19 cellular contexts compared by ENCODE assay signal in the genomic region with DNA sequence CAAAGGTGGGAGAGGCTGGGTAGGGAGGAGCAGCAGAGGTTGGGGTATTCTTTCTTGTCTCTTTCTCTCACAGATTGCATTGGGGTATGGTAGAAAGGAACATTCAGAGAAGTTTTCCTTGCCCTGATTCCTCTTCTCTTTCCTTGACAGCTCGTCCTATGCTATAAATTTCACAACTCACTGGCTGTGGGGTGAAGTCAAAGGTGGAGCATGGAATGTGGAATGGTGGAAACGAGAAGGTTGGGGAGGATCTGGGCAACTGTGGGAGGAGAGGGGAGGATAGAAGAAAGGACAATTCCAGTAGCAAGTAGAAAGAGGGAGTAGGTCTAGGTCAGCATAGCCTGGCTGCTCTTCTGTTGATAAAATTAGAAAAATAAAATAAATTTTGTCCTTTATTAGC. TPM values are rescaled to one million over a fixed set of nuclear protein-coding genes. Genes with fewer than 3 reads are reported as not detected.
DNase-seq lines count a peak whose midpoint lies in the region; ATAC-seq, FAIRE-seq and TF ChIP-seq lines count a peak whose summit lies in the region.
"Had no signal": no experiment of that assay in that cellular context is flagged by ENCODE, and none has a peak within 500 bp of the region (broad histone marks: within the 10 kb centered on the region; RNA-seq: fewer than 3 reads in every experiment).

No MANE protein-coding gene starts in this region.

- TF ChIP-seq POLR2A in GM12892 (IDR thresholded peaks at IDR 0.05; ENCODE audit: low read depth, low read length), result no peak
- no peak for TF ChIP-seq POLR2A in spleen (IDR thresholded peaks at IDR 0.05)

- no peaks in the 10 kb centered on the region for H3K9me3 Mint-ChIP-seq in neural progenitor cell
- no peaks in the 10 kb centered on the region for H3K9me3 Mint-ChIP-seq in activated T-helper 1 cell treated with anti-CD3 and anti-CD28 coated beads, Interleukin-12 subunit alpha, Interleukin-12 subunit beta, Interleukin-2, Interleukin-4 antibody, amounts not matched to agents 30 ng/mL and 10 ng/mL and 1 ng/mL, durations not matched to agents 14 hours and 24 hours and 36 hours
- H3K9me3 Mint-ChIP-seq: CD8-positive, alpha-beta T cell had no signal

- DNase-seq in GM12892 (ENCODE audit: insufficient read length) (no peak), kidney glomerular epithelial cell (lab: John Stamatoyannopoulos, UW) (peak; percentile 85), neural progenitor cell (ENCODE audit: low spot score) (no peak), spleen (no peak)
- DNase-seq in activated T-helper 1 cell treated with anti-CD3 and anti-CD28 coated beads, Interleukin-12 subunit alpha, Interleukin-12 subunit beta, Interleukin-2, Interleukin-4 antibody, amounts not matched to agents 30 ng/mL and 10 ng/mL and 1 ng/mL, durations not matched to agents 14 hours and 24 hours and 36 hours (ENCODE audit: low spot score), result no peak
- DNase-seq: CD8-positive, alpha-beta T cell; COR-L47; DMS153; DMS79 treated with DMSO at 0.1 percent for 48 hours; GM23248; H7 had no signal

- TF ChIP-seq CTCF in neural progenitor cell (IDR thresholded peaks at IDR 0.05), result no peak
- no peak for TF ChIP-seq CTCF in spleen (IDR thresholded peaks at IDR 0.05 in 8 of 11, conservative IDR thresholded peaks at IDR 0.05 in 3 of 11)

- no peaks in the 10 kb centered on the region for H4K20me1 ChIP-seq in neural progenitor cell (ENCODE audit: low read depth)

- no peaks in the 10 kb centered on the region for H3K79me2 ChIP-seq in neural progenitor cell (ENCODE audit: low read depth)

- no peak for ATAC-seq in GM19467 (IDR thresholded peaks at IDR 0.05; ENCODE audit: unreplicated experiment)
- ATAC-seq in HG02610 (IDR thresholded peaks at IDR 0.05; ENCODE audit: unreplicated experiment), result no peak
- ATAC-seq: CD8-positive, alpha-beta T cell had no signal

- peak overlapping the region; percentile 73 for H2AFZ ChIP-seq in neural progenitor cell (replicated peaks)
- H2AFZ ChIP-seq: GM23248 had no signal

- H3K36me3 ChIP-seq in neural progenitor cell (no peaks in the 10 kb centered on the region), spleen (no peaks in the 10 kb centered on the region)

- H3K4me2 ChIP-seq in neural progenitor cell, result no peak overlapping the region

- FAIRE-seq in GM12892 (lab: Jason Lieb, UNC), result peak; percentile 30
- FAIRE-seq: GM12891, GM19239, HTR-8/SVneo had no signal

- peaks cover 15% of the 10 kb centered on the region for H3K4me1 Mint-ChIP-seq in neural progenitor cell
- no peaks in the 10 kb centered on the region for H3K4me1 Mint-ChIP-seq in activated T-helper 1 cell treated with anti-CD3 and anti-CD28 coated beads, Interleukin-12 subunit alpha, Interleukin-12 subunit beta, Interleukin-2, Interleukin-4 antibody, amounts not matched to agents 30 ng/mL and 10 ng/mL and 1 ng/mL, durations not matched to agents 14 hours and 24 hours and 36 hours (ENCODE audit: low read depth)
- H3K4me1 Mint-ChIP-seq: CD14-positive monocyte had no signal

- intact Hi-C loops in activated T-helper 1 cell treated with anti-CD3 and anti-CD28 coated beads, Interleukin-12 subunit alpha, Interleukin-12 subunit beta, Interleukin-2, Interleukin-4 antibody, amounts not matched to agents 30 ng/mL and 10 ng/mL and 1 ng/mL, durations not matched to agents 14 hours and 24 hours and 36 hours (cut with micrococcal nuclease), result no loop called here
- intact Hi-C loops in spleen (cut with DNase I; ENCODE audit: low total_unique reads), result no loop called here

- H3K4me3 Mint-ChIP-seq in neural progenitor cell, result no peak overlapping the region
- no peak overlapping the region for H3K4me3 Mint-ChIP-seq in activated T-helper 1 cell treated with anti-CD3 and anti-CD28 coated beads, Interleukin-12 subunit alpha, Interleukin-12 subunit beta, Interleukin-2, Interleukin-4 antibody, amounts not matched to agents 30 ng/mL and 10 ng/mL and 1 ng/mL, durations not matched to agents 14 hours and 24 hours and 36 hours
- H3K4me3 Mint-ChIP-seq: CD8-positive, alpha-beta T cell had no signal

- H3K9ac ChIP-seq in neural progenitor cell, result no peak overlapping the region
- H3K9ac ChIP-seq: GM23248 had no signal

- peaks cover 3% of the 10 kb centered on the region for H3K27me3 Mint-ChIP-seq in neural progenitor cell (ENCODE audit: insufficient read depth, low read depth)
- H3K27me3 Mint-ChIP-seq in activated T-helper 1 cell treated with anti-CD3 and anti-CD28 coated beads, Interleukin-12 subunit alpha, Interleukin-12 subunit beta, Interleukin-2, Interleukin-4 antibody, amounts not matched to agents 30 ng/mL and 10 ng/mL and 1 ng/mL, durations not matched to agents 14 hours and 24 hours and 36 hours (ENCODE audit: insufficient read depth), result peaks cover 15% of the 10 kb centered on the region

- peaks cover 22% of the 10 kb centered on the region for H3K27me3 ChIP-seq in neural progenitor cell
- peaks cover 0 to 7% (median 0%) of the 10 kb centered on the region in 7 donors for H3K27me3 ChIP-seq in spleen (replicated peaks in 1 of 7)

- H3K27ac ChIP-seq in angular gyrus (ENCODE audit: low read depth, low read length) (peak overlapping the region; percentile 8), neural progenitor cell (no peak overlapping the region), spleen (no peak overlapping the region)
- H3K27ac ChIP-seq: 22Rv1, GM23248 had no signal

- peaks cover 5% of the 10 kb centered on the region for H3K4me1 ChIP-seq in neural progenitor cell
- H3K4me1 ChIP-seq in spleen, result no peaks in the 10 kb centered on the region

- no peaks in the 10 kb centered on the region for H3F3A ChIP-seq in neural progenitor cell (ENCODE audit: low read depth)

- H3K4me3 ChIP-seq in neural progenitor cell (no peak overlapping the region), spleen (no peak overlapping the region)
- H3K4me3 ChIP-seq: GM23248 had no signal

- 28 to 45% (median 40%) methylated on average over 2 of the region's 2 CpGs for WGBS in spleen, 5 donors

- H3K27ac Mint-ChIP-seq in neural progenitor cell, result no peak overlapping the region
- no peak overlapping the region for H3K27ac Mint-ChIP-seq in activated T-helper 1 cell treated with anti-CD3 and anti-CD28 coated beads, Interleukin-12 subunit alpha, Interleukin-12 subunit beta, Interleukin-2, Interleukin-4 antibody, amounts not matched to agents 30 ng/mL and 10 ng/mL and 1 ng/mL, durations not matched to agents 14 hours and 24 hours and 36 hours
- H3K27ac Mint-ChIP-seq: CD14-positive monocyte; CD8-positive, alpha-beta T cell had no signal

- H3K9me3 ChIP-seq in neural progenitor cell (ENCODE audit: low read depth) (no peaks in the 10 kb centered on the region), spleen (peaks cover 0 to 4% (median 0%) of the 10 kb centered on the region in 8 donors)

- no peaks in the 10 kb centered on the region for H3K36me3 Mint-ChIP-seq in neural progenitor cell
- no peaks in the 10 kb centered on the region for H3K36me3 Mint-ChIP-seq in activated T-helper 1 cell treated with anti-CD3 and anti-CD28 coated beads, Interleukin-12 subunit alpha, Interleukin-12 subunit beta, Interleukin-2, Interleukin-4 antibody, amounts not matched to agents 30 ng/mL and 10 ng/mL and 1 ng/mL, durations not matched to agents 14 hours and 24 hours and 36 hours (ENCODE audit: low read depth)
- H3K36me3 Mint-ChIP-seq: CD14-positive monocyte; CD8-positive, alpha-beta T cell had no signal

RNA-seq across cellular contexts. Expression of a gene that starts 39.0 kb away (rescaled TPM):
- polyA plus RNA-seq in GM12892 (2012; ENCODE audit: missing spikeins), result 12.4 TPM
- total RNA-seq in neural progenitor cell (ENCODE audit: low replicate concordance) (31.2 and 58.2 TPM in 2 replicates), spleen (10 to 100 TPM; 11.8 to 36.0 (median 17.4) TPM)
- 20.7 and 24.2 TPM in 2 replicates for total RNA-seq in activated T-helper 1 cell treated with anti-CD3 and anti-CD28 coated beads, Interleukin-12 subunit alpha, Interleukin-12 subunit beta, Interleukin-2, Interleukin-4 antibody, amounts not matched to agents 30 ng/mL and 10 ng/mL and 1 ng/mL, durations not matched to agents 14 hours and 24 hours and 36 hours
- polyA plus RNA-seq in spleen, result 10 to 100 TPM; 11.2 to 15.4 (median 13.8) TPM
